ENCODE assay signal across 9 cellular contexts in genomic region chr11:101848262-101848661, GRCh38.
DNase-seq lines count a peak whose midpoint lies in the region; ATAC-seq and TF ChIP-seq lines count a peak whose summit lies in the region.
"Had no signal": no experiment of that assay in that cellular context is flagged by ENCODE, and none has a peak within 500 bp of the region (broad histone marks: within the 10 kb centered on the region; RNA-seq: fewer than 3 reads in every experiment).

No MANE protein-coding gene starts in this region.

- ATAC-seq in SK-N-SH treated with all-trans-retinoic acid at 6 μM for 48 hours (no peak), GM21447 (IDR thresholded peaks at IDR 0.05; ENCODE audit: unreplicated experiment) (no peak), GM18868 (IDR thresholded peaks at IDR 0.05; ENCODE audit: unreplicated experiment) (no peak)
- ATAC-seq in stimulated activated naive CD8-positive, alpha-beta T cell treated with anti-CD3 and anti-CD28 coated beads, Interleukin-15, amount 100 ng/mL, for 72 hours = no peak

- TF ChIP-seq EP300 in SK-N-SH (IDR thresholded peaks at IDR 0.05; ENCODE audit: borderline replicate concordance in 1 of 2, low read depth in 1 of 2, low read length in 1 of 2) = no peak

- no peaks in the 10 kb centered on the region for H3K27me3 Mint-ChIP-seq in stimulated activated naive CD8-positive, alpha-beta T cell treated with anti-CD3 and anti-CD28 coated beads, Interleukin-15, amount 100 ng/mL, for 72 hours

- H3K36me3 ChIP-seq in SK-N-SH (replicated peaks in 1 of 2; ENCODE audit: control insufficient read depth in 1 of 2, insufficient read depth in 2 of 2, low read length in 1 of 2) (no peaks in the 10 kb centered on the region), tibial artery (no peaks in the 10 kb centered on the region)

- DNase-seq in SK-N-SH = no peak
- DNase-seq in RWPE1 (ENCODE audit: low spot score) = no peak
- DNase-seq in fibroblast of villous mesenchyme (ENCODE audit: low read depth) = peak; percentile 44
- DNase-seq in tibial artery = no peak
- DNase-seq in stimulated activated naive CD8-positive, alpha-beta T cell treated with anti-CD3 and anti-CD28 coated beads, Interleukin-15, amount 100 ng/mL, for 72 hours = no peak
- DNase-seq: activated T-cell treated with anti-CD3 and anti-CD28 coated beads, Interleukin-2, amount 50 U/mL, for 1 hour had no signal

- H3K4me3 ChIP-seq in SK-N-SH (ENCODE audit: low read depth in 2 of 2, low read length in 1 of 2) (no peak overlapping the region), fibroblast of villous mesenchyme (ENCODE audit: low read depth, low read length) (no peak overlapping the region), tibial artery (no peak overlapping the region)

- no peaks in the 10 kb centered on the region for H3F3A ChIP-seq in SK-N-SH (replicated peaks; ENCODE audit: insufficient read depth)

- CTCF ChIA-PET in SK-N-SH (lab: Yijun Ruan, JAX) (interaction anchor here (1.2 to 2.6 kb wide), 4 partner anchors 8 to 162 kb away, joined by 3 to 10 read pairs (median 5); no protein-coding TSS in a partner anchor), RWPE1 (lab: Yijun Ruan, JAX) (no interaction called here)

- no peaks in the 10 kb centered on the region for H3K4me1 Mint-ChIP-seq in stimulated activated naive CD8-positive, alpha-beta T cell treated with anti-CD3 and anti-CD28 coated beads, Interleukin-15, amount 100 ng/mL, for 72 hours

- H2AFZ ChIP-seq in SK-N-SH (ENCODE audit: low read depth) = no peak overlapping the region

- H3K27me3 ChIP-seq in SK-N-SH (ENCODE audit: insufficient read depth) (no peaks in the 10 kb centered on the region), tibial artery (no peaks in the 10 kb centered on the region)

- H3K27ac ChIP-seq in SK-N-SH (ENCODE audit: low read depth in 2 of 2, low read length in 1 of 2) (no peak overlapping the region), RWPE1 (no peak overlapping the region), tibial artery (no peak overlapping the region)

- no peak overlapping the region for H3K4me2 ChIP-seq in SK-N-SH

- TF ChIP-seq RAD21 in SK-N-SH (IDR thresholded peaks at IDR 0.05; ENCODE audit: low read length) = peak; percentile 40; the same call in 1 of the 2 replicates

- H3K4me1 ChIP-seq in SK-N-SH (ENCODE audit: control insufficient read depth in 1 of 2, insufficient read depth in 2 of 2, low read depth in 1 of 2, low read length in 1 of 2) (no peaks in the 10 kb centered on the region; a peak in 1 of 4 replicates), tibial artery (no peaks in the 10 kb centered on the region)

- no peak overlapping the region for H3K9ac ChIP-seq in SK-N-SH

- no peak overlapping the region for H3K27ac Mint-ChIP-seq in stimulated activated naive CD8-positive, alpha-beta T cell treated with anti-CD3 and anti-CD28 coated beads, Interleukin-15, amount 100 ng/mL, for 72 hours

- WGBS in SK-N-SH (ENCODE audit: low lambda C conversion rate) = 2% methylated on average over 2 of the region's 2 CpGs

- H3K9me3 ChIP-seq in SK-N-SH (no peaks in the 10 kb centered on the region), tibial artery (no peaks in the 10 kb centered on the region)

- peak; percentile 68 for TF ChIP-seq CTCF in SK-N-SH (IDR thresholded peaks at IDR 0.05)
- TF ChIP-seq CTCF in RWPE1 (conservative IDR thresholded peaks at IDR 0.05; ENCODE audit: low read depth) = peak; percentile 39
- peak; percentile 19 for TF ChIP-seq CTCF in fibroblast of villous mesenchyme (IDR thresholded peaks at IDR 0.05; ENCODE audit: insufficient read depth, low read depth, low read length)
- peak; percentile 27 to 36 for TF ChIP-seq CTCF in tibial artery (IDR thresholded peaks at IDR 0.05)

- intact Hi-C loops in tibial artery (cut with DNase I; ENCODE audit: low total_unique reads) = loop anchor here (10.0 kb wide), 1 partner anchor 383 kb away; no protein-coding TSS in a partner anchor

- no peaks in the 10 kb centered on the region for H3K9me3 Mint-ChIP-seq in stimulated activated naive CD8-positive, alpha-beta T cell treated with anti-CD3 and anti-CD28 coated beads, Interleukin-15, amount 100 ng/mL, for 72 hours

- H3K79me2 ChIP-seq in SK-N-SH (ENCODE audit: insufficient read depth) = no peaks in the 10 kb centered on the region

- POLR2A ChIA-PET in SK-N-SH (lab: Yijun Ruan, JAX) (no interaction called here), RWPE1 (lab: Yijun Ruan, JAX; ENCODE audit: low non-redundant PET) (no interaction called here)

- no peaks in the 10 kb centered on the region for H3K9me2 ChIP-seq in SK-N-SH

- H3K4me3 Mint-ChIP-seq in stimulated activated naive CD8-positive, alpha-beta T cell treated with anti-CD3 and anti-CD28 coated beads, Interleukin-15, amount 100 ng/mL, for 72 hours = no peak overlapping the region

- no peaks in the 10 kb centered on the region for H4K20me1 ChIP-seq in SK-N-SH (ENCODE audit: insufficient read depth)

TF ChIP-seq in SK-N-SH, 30 proteins besides CTCF, POLR2A, EP300 and RAD21:
- TF ChIP-seq RXRA (IDR thresholded peaks at IDR 0.05; ENCODE audit: borderline replicate concordance, low read depth) = no peak
- TF ChIP-seq NFIC (IDR thresholded peaks at IDR 0.05; ENCODE audit: borderline replicate concordance) = no peak
- TF ChIP-seq YY1 (IDR thresholded peaks at IDR 0.05; ENCODE audit: low read depth) = no peak
- no peak for TF ChIP-seq FOXJ3 (CRISPR knock-in tag; IDR thresholded peaks at IDR 0.05)
- peak; percentile 11; the same call in 1 of the 2 replicates for TF ChIP-seq SMC3 (IDR thresholded peaks at IDR 0.05; ENCODE audit: low read depth, low read length)
- TF ChIP-seq RFX5 (IDR thresholded peaks at IDR 0.05; ENCODE audit: low read length) = no peak
- TF ChIP-seq CHD2 (IDR thresholded peaks at IDR 0.05; ENCODE audit: low read length, partially characterized antibody) = no peak

TF ChIP-seq in SK-N-SH treated with all-trans-retinoic acid at 6 μM for 48 hours, 23 proteins besides CTCF, POLR2A, EP300 and RAD21 (continues in another document):
- no peak for TF ChIP-seq SNAI2 (CRISPR knock-in tag; IDR thresholded peaks at IDR 0.05)
- TF ChIP-seq RARB (CRISPR knock-in tag; IDR thresholded peaks at IDR 0.05) = no peak
- TF ChIP-seq, protein P1, sequence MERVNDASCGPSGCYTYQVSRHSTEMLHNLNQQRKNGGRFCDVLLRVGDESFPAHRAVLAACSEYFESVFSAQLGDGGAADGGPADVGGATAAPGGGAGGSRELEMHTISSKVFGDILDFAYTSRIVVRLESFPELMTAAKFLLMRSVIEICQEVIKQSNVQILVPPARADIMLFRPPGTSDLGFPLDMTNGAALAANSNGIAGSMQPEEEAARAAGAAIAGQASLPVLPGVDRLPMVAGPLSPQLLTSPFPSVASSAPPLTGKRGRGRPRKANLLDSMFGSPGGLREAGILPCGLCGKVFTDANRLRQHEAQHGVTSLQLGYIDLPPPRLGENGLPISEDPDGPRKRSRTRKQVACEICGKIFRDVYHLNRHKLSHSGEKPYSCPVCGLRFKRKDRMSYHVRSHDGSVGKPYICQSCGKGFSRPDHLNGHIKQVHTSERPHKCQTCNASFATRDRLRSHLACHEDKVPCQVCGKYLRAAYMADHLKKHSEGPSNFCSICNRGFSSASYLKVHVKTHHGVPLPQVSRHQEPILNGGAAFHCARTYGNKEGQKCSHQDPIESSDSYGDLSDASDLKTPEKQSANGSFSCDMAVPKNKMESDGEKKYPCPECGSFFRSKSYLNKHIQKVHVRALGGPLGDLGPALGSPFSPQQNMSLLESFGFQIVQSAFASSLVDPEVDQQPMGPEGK (CRISPR knock-in tag; IDR thresholded peaks at IDR 0.05; ENCODE audit: borderline replicate concordance) = no peak
- TF ChIP-seq POU6F1 (CRISPR knock-in tag; IDR thresholded peaks at IDR 0.05; ENCODE audit: borderline replicate concordance, low read depth) = no peak
- TF ChIP-seq, protein P2, sequence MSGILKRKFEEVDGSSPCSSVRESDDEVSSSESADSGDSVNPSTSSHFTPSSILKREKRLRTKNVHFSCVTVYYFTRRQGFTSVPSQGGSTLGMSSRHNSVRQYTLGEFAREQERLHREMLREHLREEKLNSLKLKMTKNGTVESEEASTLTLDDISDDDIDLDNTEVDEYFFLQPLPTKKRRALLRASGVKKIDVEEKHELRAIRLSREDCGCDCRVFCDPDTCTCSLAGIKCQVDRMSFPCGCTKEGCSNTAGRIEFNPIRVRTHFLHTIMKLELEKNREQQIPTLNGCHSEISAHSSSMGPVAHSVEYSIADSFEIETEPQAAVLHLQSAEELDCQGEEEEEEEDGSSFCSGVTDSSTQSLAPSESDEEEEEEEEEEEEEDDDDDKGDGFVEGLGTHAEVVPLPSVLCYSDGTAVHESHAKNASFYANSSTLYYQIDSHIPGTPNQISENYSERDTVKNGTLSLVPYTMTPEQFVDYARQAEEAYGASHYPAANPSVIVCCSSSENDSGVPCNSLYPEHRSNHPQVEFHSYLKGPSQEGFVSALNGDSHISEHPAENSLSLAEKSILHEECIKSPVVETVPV (CRISPR knock-in tag; IDR thresholded peaks at IDR 0.05) = no peak
- TF ChIP-seq OSR1 (CRISPR knock-in tag; IDR thresholded peaks at IDR 0.05) = no peak
- no peak for TF ChIP-seq ZFP30 (CRISPR knock-in tag; IDR thresholded peaks at IDR 0.05)
